Comparison of ENCODE assay signal across 8 cellular contexts in genomic region chr21:8244723-8245641, GRCh38.
DNase-seq lines count a peak whose midpoint lies in the region; ATAC-seq and TF ChIP-seq lines count a peak whose summit lies in the region.
"Not testable (repeated sequence)": the region's sequence is repeated elsewhere in the genome, so short reads cannot be mapped to it uniquely, and the experiment has no call there.

No MANE protein-coding gene starts in this region.

- H3K4me3 Mint-ChIP-seq in CD4-positive, alpha-beta T cell, result not testable (repeated sequence)

- not testable (repeated sequence) for H3K9me3 ChIP-seq in CD4-positive, alpha-beta T cell (ENCODE audit: control insufficient read depth, low read length)

- peak; percentile 51 for ATAC-seq in CD4-positive, alpha-beta T cell (ENCODE audit: poor library complexity)
- ATAC-seq in GM19035 (IDR thresholded peaks at IDR 0.05; ENCODE audit: unreplicated experiment) (peak; percentile 42), GM21528 (IDR thresholded peaks at IDR 0.05; ENCODE audit: low FRiP score, unreplicated experiment) (peak; percentile 55), HG02870 (IDR thresholded peaks at IDR 0.05; ENCODE audit: unreplicated experiment) (peak; percentile 34), HG03196 (IDR thresholded peaks at IDR 0.05; ENCODE audit: unreplicated experiment) (peak; percentile 45), SK-N-SH treated with all-trans-retinoic acid at 6 μM for 48 hours (peak; percentile 84), foreskin keratinocyte (peak; percentile 67), omental fat pad (ENCODE audit: low FRiP score) (peak; percentile 84)

- not testable (repeated sequence) for H3K27ac ChIP-seq in CD4-positive, alpha-beta T cell (ENCODE audit: low read depth, low read length); foreskin keratinocyte

- DNase-seq in CD4-positive, alpha-beta T cell; foreskin keratinocyte; omental fat pad (ENCODE audit: low spot score): not testable (repeated sequence)

- CTCF ChIA-PET in CD4-positive, alpha-beta T cell (lab: Charles Lee), result not testable (repeated sequence)

- H3K9me3 Mint-ChIP-seq in CD4-positive, alpha-beta T cell, result not testable (repeated sequence)

- POLR2A ChIA-PET in CD4-positive, alpha-beta T cell (lab: Charles Lee), result not testable (repeated sequence)

- not testable (repeated sequence) for H3K27me3 ChIP-seq in CD4-positive, alpha-beta T cell (ENCODE audit: control insufficient read depth, insufficient read depth, low read length); foreskin keratinocyte

- H3K4me1 ChIP-seq in foreskin keratinocyte, result not testable (repeated sequence)

- not testable (repeated sequence) for TF ChIP-seq CTCF in CD4-positive, alpha-beta T cell (IDR thresholded peaks at IDR 0.05); foreskin keratinocyte (conservative IDR thresholded peaks at IDR 0.05); omental fat pad (IDR thresholded peaks at IDR 0.05)

- not testable (repeated sequence) for H3K27ac Mint-ChIP-seq in CD4-positive, alpha-beta T cell

- intact Hi-C loops in CD4-positive, alpha-beta T cell (cut with DNase I, micrococcal nuclease), result not testable (repeated sequence)

- H3K27me3 Mint-ChIP-seq in CD4-positive, alpha-beta T cell, result not testable (repeated sequence)

- H3K36me3 Mint-ChIP-seq in CD4-positive, alpha-beta T cell (ENCODE audit: low read depth), result not testable (repeated sequence)

- H3K4me1 Mint-ChIP-seq in CD4-positive, alpha-beta T cell (ENCODE audit: low read depth), result not testable (repeated sequence)

Comparison
In these comparisons a context has a peak if more than half of its experiments do, and no peak if none do; other contexts are left out.
1. ATAC-seq: peak in every context shown above with its lines; median percentile 84 in SK-N-SH treated with all-trans-retinoic acid at 6 μM for 48 hours; 84 in omental fat pad; 67 in foreskin keratinocyte; 55 in GM21528; 51 in CD4-positive, alpha-beta T cell; 45 in HG03196; 42 in GM19035; 34 in HG02870.